Comparison of ENCODE assay signal across 8 cellular contexts in genomic region chr2:68908392-68908970, GRCh38. TPM values are rescaled to one million over a fixed set of nuclear protein-coding genes. Genes with fewer than 3 reads are reported as not detected.
A peak's percentile ranks its signal among the peaks of the same experiment; 100 is the strongest.
DNase-seq lines count a peak whose midpoint lies in the region; ATAC-seq, FAIRE-seq and TF ChIP-seq lines count a peak whose summit lies in the region.

No MANE protein-coding gene starts in this region.

- TF ChIP-seq POLR2A in Raji (IDR thresholded peaks at IDR 0.05; ENCODE audit: insufficient read depth, low read depth, low read length): peak; percentile 71

- H3K79me2 ChIP-seq in DOHH2 (ENCODE audit: control insufficient read depth, low read length): no peaks in the 10 kb centered on the region

- 35% methylated on average over 5 of the region's 5 CpGs for WGBS in right cardiac atrium

- H3K4me2 ChIP-seq in DOHH2 (ENCODE audit: low read length): peak overlapping the region; percentile 70

- H4K20me1 ChIP-seq in DOHH2 (ENCODE audit: control insufficient read depth, insufficient read depth, low read depth, low read length): no peaks in the 10 kb centered on the region

- peak overlapping the region; percentile 87 for H3K27ac ChIP-seq in DOHH2 (ENCODE audit: low read depth, low read length)
- peak overlapping the region; percentile 81 for H3K27ac ChIP-seq in right cardiac atrium (ENCODE audit: low read length)

- ATAC-seq in GM21737 (IDR thresholded peaks at IDR 0.05; ENCODE audit: unreplicated experiment) (peak; percentile 91), right cardiac atrium (peak; percentile 90)

- H3K4me1 ChIP-seq in DOHH2 (ENCODE audit: control insufficient read depth, low read length) (peaks cover 32% of the 10 kb centered on the region), right cardiac atrium (ENCODE audit: control insufficient read depth, insufficient read depth, low read length) (peaks cover 7% of the 10 kb centered on the region)

- no peaks in the 10 kb centered on the region for H3K9me2 ChIP-seq in DOHH2 (replicated peaks; ENCODE audit: control insufficient read depth, low read length)

- peaks cover 10% of the 10 kb centered on the region for H3K36me3 ChIP-seq in DOHH2 (ENCODE audit: control insufficient read depth, low read length)

- no peak for TF ChIP-seq CTCF in DOHH2 (IDR thresholded peaks at IDR 0.05; ENCODE audit: low read depth, low read length, poor library complexity, severe bottlenecking)
- no peak for TF ChIP-seq CTCF in D721Med (IDR thresholded peaks at IDR 0.05; ENCODE audit: insufficient read depth, missing control alignments)

- no peaks in the 10 kb centered on the region for H3F3A ChIP-seq in DOHH2 (ENCODE audit: control insufficient read depth, insufficient read depth)

- H3K9me3 ChIP-seq in DOHH2 (ENCODE audit: control insufficient read depth, insufficient read depth, low read length) (no peaks in the 10 kb centered on the region), right cardiac atrium (ENCODE audit: control insufficient read depth, low read length) (no peaks in the 10 kb centered on the region)

- intact Hi-C loops in right cardiac atrium (cut with DNase I): no loop called here

- no peak for FAIRE-seq in D721Med (lab: Jason Lieb, UNC)

- H3K27me3 ChIP-seq in DOHH2 (ENCODE audit: control insufficient read depth, low read length) (no peaks in the 10 kb centered on the region), right cardiac atrium (ENCODE audit: control insufficient read depth, insufficient read depth) (no peaks in the 10 kb centered on the region)

- DNase-seq in Jurkat, Clone E6-1 (ENCODE audit: low read depth, low spot score): peak; percentile 99
- DNase-seq in activated effector memory CD4-positive, alpha-beta T cell treated with anti-CD3 and anti-CD28 coated beads, Interleukin-2, amount 50 U/mL, for 16 hours: peak; percentile 94
- DNase-seq in right cardiac atrium: peak; percentile 77 to 92 (median 86)
- peak; percentile 61 to 71 for DNase-seq in stimulated activated CD4-positive, alpha-beta T cell treated with anti-CD3 and anti-CD28 coated beads, Interleukin-1b, Interleukin-23, amount 100 ng/mL, for 4 hours (ENCODE audit: low read depth in 2 of 2)
- no peak for DNase-seq in D721Med (ENCODE audit: insufficient read length, low spot score)

- H3K4me3 ChIP-seq in DOHH2 (ENCODE audit: low read length) (peak overlapping the region; percentile 59), right cardiac atrium (ENCODE audit: low read length) (no peak overlapping the region)
- H3K4me3 ChIP-seq in Jurkat, Clone E6-1 (ENCODE audit: low read length): peak overlapping the region; percentile 32

RNA-seq across cellular contexts. Expression of gene BMP10, which starts 37.3 kb away (rescaled TPM):
- polyA plus RNA-seq in Jurkat, Clone E6-1 (2012; ENCODE audit: insufficient read depth, insufficient read length): 3.5 TPM
- total RNA-seq in right cardiac atrium: 1,000 to 10,000 TPM; 1,953 to 6,380 (median 2,692) TPM
- 153 TPM for polyA plus RNA-seq in right cardiac atrium

RNA-seq across cellular contexts. Expression of gene GKN2, which starts 44.2 kb away (rescaled TPM):
- polyA plus RNA-seq in Jurkat, Clone E6-1 (2012; ENCODE audit: insufficient read depth, insufficient read length): not detected
- total RNA-seq in right cardiac atrium: not detected
- polyA plus RNA-seq in right cardiac atrium: not detected
